In genomic region chr17:75557075-75557851, GRCh38 we compare ENCODE assay signal across 10 cellular contexts. TPM values are rescaled to one million over a fixed set of nuclear protein-coding genes. Genes with fewer than 3 reads are reported as not detected.
DNase-seq lines count a peak whose midpoint lies in the region; ATAC-seq, FAIRE-seq and TF ChIP-seq lines count a peak whose summit lies in the region.
"Had no signal": no experiment of that assay in that cellular context is flagged by ENCODE, and none has a peak within 500 bp of the region (broad histone marks: within the 10 kb centered on the region; RNA-seq: fewer than 3 reads in every experiment).

No MANE protein-coding gene starts in this region.

- WGBS in heart right ventricle, 2 donors: 56 to 66% methylated on average over 15 of the region's 15 CpGs
- 1% methylated on average over 11 of the region's 15 CpGs for WGBS in HepG2 (ENCODE audit: low lambda C conversion rate)
- WGBS in aorta, 2 donors: 30 to 41% methylated on average over 15 of the region's 15 CpGs

- no peaks in the 10 kb centered on the region for H3K9me3 ChIP-seq in heart right ventricle
- H3K9me3 ChIP-seq in HepG2 (ENCODE audit: low read length): no peaks in the 10 kb centered on the region
- no peaks in the 10 kb centered on the region for H3K9me3 ChIP-seq in aorta (ENCODE audit: control insufficient read depth, low read length)

- intact Hi-C loops in heart right ventricle (cut with DNase I) (no loop called here), Right ventricle myocardium inferior (cut with DNase I) (no loop called here), HepG2 (cut with micrococcal nuclease; ENCODE audit: unreplicated experiment) (loop anchor here (1.0 to 2.0 kb wide), 2 partner anchors 8 to 22 kb away; no protein-coding TSS in a partner anchor), aorta (cut with DNase I) (no loop called here)

- no peak overlapping the region for H3K27ac ChIP-seq in heart right ventricle
- H3K27ac ChIP-seq in brain microvascular endothelial cell: no peak overlapping the region
- H3K27ac ChIP-seq in HepG2 (ENCODE audit: extremely low read length, insufficient read depth, low read length): peak overlapping the region; percentile 81
- H3K27ac ChIP-seq in aorta (ENCODE audit: low read depth in 1 of 2, low read length in 2 of 2): no peak overlapping the region

- in situ Hi-C loops in brain microvascular endothelial cell (cut with HindIII; ENCODE audit: low pct_ligation_motif_present, low sequenced_read_pairs) (no loop called here), HepG2 (cut with HindIII; ENCODE audit: extremely low pct_ligation_motif_present, low pct_unique_long_range_greater_than_20kb) (no loop called here)

- peaks cover 3% of the 10 kb centered on the region for H3K79me2 ChIP-seq in HepG2 (ENCODE audit: insufficient read depth, low read length)

- DNase-seq in heart right ventricle (no peak), Right ventricle myocardium inferior (ENCODE audit: missing footprints) (no peak), brain microvascular endothelial cell (peak; percentile 5), HepG2 (ENCODE audit: low spot score) (peak; percentile 98), aorta (no peak), 8988T (no peak), amniotic stem cell (lab: John Stamatoyannopoulos, UW) (no peak)
- DNase-seq: activated naive CD4-positive, alpha-beta T cell treated with Interleukin-2 at 50 U/mL for 16 hours; CD4-positive, CD25-positive, alpha-beta regulatory T cell had no signal

- no peaks in the 10 kb centered on the region for H3K36me3 ChIP-seq in heart right ventricle
- no peaks in the 10 kb centered on the region for H3K36me3 ChIP-seq in brain microvascular endothelial cell (replicated peaks)
- H3K36me3 ChIP-seq in HepG2 (replicated peaks in 1 of 2; ENCODE audit: control insufficient read depth in 1 of 2, insufficient read depth in 2 of 2, low read length in 2 of 2): peaks cover 5 to 6% of the 10 kb centered on the region in 2 experiments; a peak in 2 of 5 replicates
- H3K36me3 ChIP-seq in aorta (ENCODE audit: control insufficient read depth in 1 of 2, insufficient read depth in 2 of 2, low read length in 1 of 2): no peaks in the 10 kb centered on the region

- BruUV-seq in HepG2 (replicated peaks; lab: Mats Ljungman, UMichigan): TSS peak; percentile 71

- H3K27me3 ChIP-seq in heart right ventricle (no peaks in the 10 kb centered on the region), brain microvascular endothelial cell (replicated peaks) (no peaks in the 10 kb centered on the region), HepG2 (ENCODE audit: control insufficient read depth in 1 of 2, insufficient read depth in 2 of 2, low read length in 2 of 2) (no peaks in the 10 kb centered on the region), aorta (ENCODE audit: control insufficient read depth in 1 of 2, insufficient read depth in 2 of 2, low read length in 1 of 2) (no peaks in the 10 kb centered on the region)

- TF ChIP-seq RAD21 in HepG2 (CRISPR knock-in tag; IDR thresholded peaks at IDR 0.05): peak; percentile 62

- peak; percentile 95 for FAIRE-seq in HepG2 (lab: Jason Lieb, UNC)

- H3K4me3 ChIP-seq in heart right ventricle (no peak overlapping the region), brain microvascular endothelial cell (ENCODE audit: low read depth, low read length) (no peak overlapping the region), HepG2 (replicated peaks in 1 of 3; ENCODE audit: insufficient read depth in 1 of 3, low read depth in 2 of 3, low read length in 3 of 3) (peak overlapping the region; percentile 32 to 69 (median 39)), aorta (ENCODE audit: low read length in 2 of 2) (no peak overlapping the region)

- H4K20me1 ChIP-seq in HepG2 (ENCODE audit: insufficient read depth, low read length): no peaks in the 10 kb centered on the region

- H3K4me1 ChIP-seq in heart right ventricle: peaks cover 0 to 16% (median 0%) of the 10 kb centered on the region in 9 donors
- H3K4me1 ChIP-seq in HepG2 (ENCODE audit: insufficient read depth, low read length): peaks cover 90% of the 10 kb centered on the region
- H3K4me1 ChIP-seq in aorta (ENCODE audit: control insufficient read depth in 1 of 2, insufficient read depth in 2 of 2, low read length in 2 of 2): no peaks in the 10 kb centered on the region

- CTCF ChIA-PET in HepG2 (lab: Yijun Ruan, JAX; ENCODE audit: low intra/inter-chr PET ratio, low total read pairs): interaction anchor here (1.7 kb wide), 1 partner anchor 42 kb away, joined by 3 read pairs; the partner anchor contains the start of gene CASKIN2

- H3K9ac ChIP-seq in HepG2 (ENCODE audit: insufficient read depth, low read depth, low read length): peak overlapping the region; percentile 70

- TF ChIP-seq EP300 in HepG2 (IDR thresholded peaks at IDR 0.05; ENCODE audit: low read depth in 2 of 2, low read length in 2 of 2) (peak in 1 of 2 experiments; percentile 80; a peak in 2 of 4 replicates), HepG2 (CRISPR knock-in tag; IDR thresholded peaks at IDR 0.05; ENCODE audit: borderline replicate concordance) (peak; percentile 73; the same call in 1 of the 2 replicates)

- ATAC-seq in heart right ventricle (peak in 6 of 8 donors; percentile 19 to 57 (median 32)), Right ventricle myocardium inferior (no peak), HepG2 (peak; percentile 89), aorta (ENCODE audit: low FRiP score) (peak; percentile 27), HG03139 (IDR thresholded peaks at IDR 0.05; ENCODE audit: unreplicated experiment) (no peak)

- TF ChIP-seq CTCF in heart right ventricle (IDR thresholded peaks at IDR 0.05) (no peak), brain microvascular endothelial cell (IDR thresholded peaks at IDR 0.05; ENCODE audit: low read depth, low read length, missing control alignments) (no peak), HepG2 (CRISPR knock-in tag; IDR thresholded peaks at IDR 0.05) (peak; percentile 50)

- POLR2A ChIA-PET in HepG2 (lab: Yijun Ruan, JAX): interaction anchor here (0.7 to 4.3 kb wide), 21 partner anchors 8 to 295 kb away, joined by 3 to 39 read pairs (median 4); partner anchors contain the start of genes GGA3, LLGL2, MRPS7 and TSEN54

- peak overlapping the region; percentile 80 for H3K4me2 ChIP-seq in HepG2 (ENCODE audit: low read depth, low read length)

- TF ChIP-seq POLR2A in HepG2 (IDR thresholded peaks at IDR 0.05; ENCODE audit: insufficient read depth in 1 of 2, low read depth in 2 of 2, low read length in 2 of 2): peak; percentile 50 to 81; a peak in 3 of 4 replicates

- no peak overlapping the region for H2AFZ ChIP-seq in HepG2 (ENCODE audit: low read length)

RNA-seq across cellular contexts. Expression of gene MYO15B, which starts 30.3 kb away (rescaled TPM):
- 10 to 100 TPM; 27.9 to 62.2 (median 45.8) TPM for total RNA-seq in heart right ventricle
- 100 to 1,000 TPM in 1 of 2 donors, 10 to 100 TPM in 1; 30.8 to 205 TPM for polyA plus RNA-seq in heart right ventricle
- 43.7 TPM for total RNA-seq in Right ventricle myocardium inferior
- 1.9 and 2.8 TPM in 2 replicates for total RNA-seq in HepG2 (2016; rRNA removed; fragmentation: Illumina TruSeq; extraction: Trizol)
- total RNA-seq in HepG2 (2016; cell fraction: cytosol; rRNA removed; fragmentation: Illumina TruSeq; extraction: Trizol; ENCODE audit: low read depth): 0.61 and 0.79 TPM in 2 replicates
- total RNA-seq in HepG2 (2016; cell fraction: insoluble cytoplasmic fraction; rRNA removed; fragmentation: Illumina TruSeq; extraction: Trizol): 1.1 and 2.7 TPM in 2 replicates
- total RNA-seq in HepG2 (2016; cell fraction: membrane; rRNA removed; fragmentation: Illumina TruSeq; extraction: Trizol): 0.83 and 1.2 TPM in 2 replicates
- 3.0 and 3.8 TPM in 2 replicates for total RNA-seq in HepG2 (2016; cell fraction: nucleus; rRNA removed; fragmentation: Illumina TruSeq; extraction: Trizol)
- polyA plus RNA-seq in HepG2 (2011; rRNA removed): 8.1 and 11.2 TPM in 2 replicates
- 1.6 and 2.5 TPM in 2 replicates for polyA plus RNA-seq in HepG2 (2011; cell fraction: cytosol; rRNA removed)
- 122 and 144 TPM in 2 replicates for polyA plus RNA-seq in HepG2 (2011; cell fraction: nucleus; rRNA removed)
- 9.5 and 12.7 TPM in 2 replicates for polyA plus RNA-seq in HepG2 (2012)
- 0.53 and 1.00 TPM in 2 replicates for polyA plus RNA-seq in HepG2 (2016; cell fraction: cytosol; fragmentation: Illumina TruSeq; extraction: Trizol; ENCODE audit: low read depth)
- polyA plus RNA-seq in HepG2 (2016; cell fraction: insoluble cytoplasmic fraction; fragmentation: Illumina TruSeq; extraction: Trizol; ENCODE audit: low read depth): 0.63 and 1.4 TPM in 2 replicates
- polyA plus RNA-seq in HepG2 (2016; cell fraction: membrane; fragmentation: Illumina TruSeq; extraction: Trizol; ENCODE audit: low read depth): 0.49 and 0.86 TPM in 2 replicates
- polyA plus RNA-seq in HepG2 (2016; cell fraction: nucleus; fragmentation: Illumina TruSeq; extraction: Trizol; ENCODE audit: insufficient read depth, low read depth): 12.0 and 13.6 TPM in 2 replicates
- polyA minus RNA-seq in HepG2 (2011; rRNA and poly(A)+ RNA removed; ENCODE audit: low replicate concordance): 7.2 and 13.2 TPM in 2 replicates
- 3.0 and 6.8 TPM in 2 replicates for polyA minus RNA-seq in HepG2 (2011; cell fraction: cytosol; rRNA and poly(A)+ RNA removed)
- 16.5 and 25.7 TPM in 2 replicates for polyA minus RNA-seq in HepG2 (2011; cell fraction: nucleus; rRNA and poly(A)+ RNA removed)
- 100 to 1,000 TPM; 113 to 279 TPM for total RNA-seq in aorta
- polyA plus RNA-seq in aorta: 100 to 1,000 TPM; 125 to 151 TPM

RNA-seq across cellular contexts. Expression of gene LLGL2, which starts 31.8 kb away (rescaled TPM):
- total RNA-seq in heart right ventricle: 1 to 10 TPM; 1.1 to 5.0 (median 2.6) TPM
- polyA plus RNA-seq in heart right ventricle: 10 to 100 TPM in 1 of 2 donors, 1 to 10 TPM in 1; 5.6 to 14.8 TPM
- 4.1 TPM for total RNA-seq in Right ventricle myocardium inferior
- total RNA-seq in HepG2 (2016; rRNA removed; fragmentation: Illumina TruSeq; extraction: Trizol): 53.9 and 86.7 TPM in 2 replicates
- 27.2 and 32.8 TPM in 2 replicates for total RNA-seq in HepG2 (2016; cell fraction: cytosol; rRNA removed; fragmentation: Illumina TruSeq; extraction: Trizol; ENCODE audit: low read depth)
- 51.9 and 87.2 TPM in 2 replicates for total RNA-seq in HepG2 (2016; cell fraction: insoluble cytoplasmic fraction; rRNA removed; fragmentation: Illumina TruSeq; extraction: Trizol)
- 45.8 and 50.7 TPM in 2 replicates for total RNA-seq in HepG2 (2016; cell fraction: membrane; rRNA removed; fragmentation: Illumina TruSeq; extraction: Trizol)
- 72.1 and 85.8 TPM in 2 replicates for total RNA-seq in HepG2 (2016; cell fraction: nucleus; rRNA removed; fragmentation: Illumina TruSeq; extraction: Trizol)
- 83.0 and 109 TPM in 2 replicates for polyA plus RNA-seq in HepG2 (2011; rRNA removed)
- polyA plus RNA-seq in HepG2 (2011; cell fraction: cytosol; rRNA removed): 40.2 and 67.1 TPM in 2 replicates
- 384 and 448 TPM in 2 replicates for polyA plus RNA-seq in HepG2 (2011; cell fraction: nucleus; rRNA removed)
- polyA plus RNA-seq in HepG2 (2012): 33.3 and 59.5 TPM in 2 replicates
- polyA plus RNA-seq in HepG2 (2016; cell fraction: cytosol; fragmentation: Illumina TruSeq; extraction: Trizol; ENCODE audit: low read depth): 23.2 and 28.1 TPM in 2 replicates
- polyA plus RNA-seq in HepG2 (2016; cell fraction: insoluble cytoplasmic fraction; fragmentation: Illumina TruSeq; extraction: Trizol; ENCODE audit: low read depth): 41.6 and 52.9 TPM in 2 replicates
- polyA plus RNA-seq in HepG2 (2016; cell fraction: membrane; fragmentation: Illumina TruSeq; extraction: Trizol; ENCODE audit: low read depth): 32.5 and 33.0 TPM in 2 replicates
- 204 and 230 TPM in 2 replicates for polyA plus RNA-seq in HepG2 (2016; cell fraction: nucleus; fragmentation: Illumina TruSeq; extraction: Trizol; ENCODE audit: insufficient read depth, low read depth)
- 30.9 and 126 TPM in 2 replicates for polyA minus RNA-seq in HepG2 (2011; rRNA and poly(A)+ RNA removed; ENCODE audit: low replicate concordance)
- 30.6 and 31.7 TPM in 2 replicates for polyA minus RNA-seq in HepG2 (2011; cell fraction: cytosol; rRNA and poly(A)+ RNA removed)
- polyA minus RNA-seq in HepG2 (2011; cell fraction: nucleus; rRNA and poly(A)+ RNA removed): 79.4 and 86.0 TPM in 2 replicates
- 10 to 100 TPM in 1 of 2 donors, 1 to 10 TPM in 1; 9.7 to 11.1 TPM for total RNA-seq in aorta
- 10 to 100 TPM; 10.1 to 14.4 TPM for polyA plus RNA-seq in aorta

RNA-seq across cellular contexts. Expression of gene TSEN54, which starts 40.9 kb away (rescaled TPM):
- total RNA-seq in heart right ventricle (1 to 10 TPM; 4.2 to 9.9 (median 6.1) TPM), Right ventricle myocardium inferior (6.1 TPM), HepG2 (2016; rRNA removed; fragmentation: Illumina TruSeq; extraction: Trizol) (43.6 and 62.9 TPM in 2 replicates), aorta (10 to 100 TPM; 10.8 to 14.0 TPM)
- polyA plus RNA-seq in heart right ventricle (10 to 100 TPM; 13.6 to 18.1 TPM), HepG2 (2011; rRNA removed) (63.3 and 64.4 TPM in 2 replicates), aorta (10 to 100 TPM in 1 of 2 donors, 1 to 10 TPM in 1; 8.8 to 27.3 TPM)
- total RNA-seq in HepG2 (2016; cell fraction: cytosol; rRNA removed; fragmentation: Illumina TruSeq; extraction: Trizol; ENCODE audit: low read depth): 20.6 and 23.0 TPM in 2 replicates
- total RNA-seq in HepG2 (2016; cell fraction: insoluble cytoplasmic fraction; rRNA removed; fragmentation: Illumina TruSeq; extraction: Trizol): 44.0 and 64.1 TPM in 2 replicates
- 44.5 and 45.0 TPM in 2 replicates for total RNA-seq in HepG2 (2016; cell fraction: membrane; rRNA removed; fragmentation: Illumina TruSeq; extraction: Trizol)
- total RNA-seq in HepG2 (2016; cell fraction: nucleus; rRNA removed; fragmentation: Illumina TruSeq; extraction: Trizol): 39.9 and 48.4 TPM in 2 replicates
- 36.2 and 47.1 TPM in 2 replicates for polyA plus RNA-seq in HepG2 (2011; cell fraction: cytosol; rRNA removed)
- polyA plus RNA-seq in HepG2 (2011; cell fraction: nucleus; rRNA removed): 87.7 and 89.1 TPM in 2 replicates
- 22.1 and 34.4 TPM in 2 replicates for polyA plus RNA-seq in HepG2 (2012)
- 20.4 and 20.5 TPM in 2 replicates for polyA plus RNA-seq in HepG2 (2016; cell fraction: cytosol; fragmentation: Illumina TruSeq; extraction: Trizol; ENCODE audit: low read depth)
- 37.7 and 50.5 TPM in 2 replicates for polyA plus RNA-seq in HepG2 (2016; cell fraction: insoluble cytoplasmic fraction; fragmentation: Illumina TruSeq; extraction: Trizol; ENCODE audit: low read depth)
- 30.9 and 35.9 TPM in 2 replicates for polyA plus RNA-seq in HepG2 (2016; cell fraction: membrane; fragmentation: Illumina TruSeq; extraction: Trizol; ENCODE audit: low read depth)
- 108 and 110 TPM in 2 replicates for polyA plus RNA-seq in HepG2 (2016; cell fraction: nucleus; fragmentation: Illumina TruSeq; extraction: Trizol; ENCODE audit: insufficient read depth, low read depth)
- 56.0 and 95.0 TPM in 2 replicates for polyA minus RNA-seq in HepG2 (2011; rRNA and poly(A)+ RNA removed; ENCODE audit: low replicate concordance)
- polyA minus RNA-seq in HepG2 (2011; cell fraction: cytosol; rRNA and poly(A)+ RNA removed): 11.3 and 14.0 TPM in 2 replicates
- 13.9 and 15.5 TPM in 2 replicates for polyA minus RNA-seq in HepG2 (2011; cell fraction: nucleus; rRNA and poly(A)+ RNA removed)

RNA-seq across cellular contexts. Expression of gene CASKIN2, which starts 41.9 kb away (rescaled TPM):
- total RNA-seq in heart right ventricle (10 to 100 TPM; 29.0 to 59.2 (median 37.2) TPM), Right ventricle myocardium inferior (39.1 TPM), HepG2 (2016; rRNA removed; fragmentation: Illumina TruSeq; extraction: Trizol) (5.2 and 10.6 TPM in 2 replicates), aorta (10 to 100 TPM; 61.5 to 63.4 TPM)
- polyA plus RNA-seq in heart right ventricle (10 to 100 TPM; 17.6 to 31.2 TPM), HepG2 (2011; rRNA removed) (6.8 and 7.8 TPM in 2 replicates), aorta (1 to 10 TPM; 4.0 to 8.9 TPM)
- total RNA-seq in HepG2 (2016; cell fraction: cytosol; rRNA removed; fragmentation: Illumina TruSeq; extraction: Trizol; ENCODE audit: low read depth): 1.5 and 1.8 TPM in 2 replicates
- total RNA-seq in HepG2 (2016; cell fraction: insoluble cytoplasmic fraction; rRNA removed; fragmentation: Illumina TruSeq; extraction: Trizol): 4.9 and 7.5 TPM in 2 replicates
- 3.4 and 4.1 TPM in 2 replicates for total RNA-seq in HepG2 (2016; cell fraction: membrane; rRNA removed; fragmentation: Illumina TruSeq; extraction: Trizol)
- total RNA-seq in HepG2 (2016; cell fraction: nucleus; rRNA removed; fragmentation: Illumina TruSeq; extraction: Trizol): 6.8 and 8.0 TPM in 2 replicates
- polyA plus RNA-seq in HepG2 (2011; cell fraction: cytosol; rRNA removed): 1.9 and 2.2 TPM in 2 replicates
- 23.6 and 26.5 TPM in 2 replicates for polyA plus RNA-seq in HepG2 (2011; cell fraction: nucleus; rRNA removed)
- 6.2 and 9.6 TPM in 2 replicates for polyA plus RNA-seq in HepG2 (2012)
- 0.61 and 0.68 TPM in 2 replicates for polyA plus RNA-seq in HepG2 (2016; cell fraction: cytosol; fragmentation: Illumina TruSeq; extraction: Trizol; ENCODE audit: low read depth)
- 4.4 and 7.0 TPM in 2 replicates for polyA plus RNA-seq in HepG2 (2016; cell fraction: insoluble cytoplasmic fraction; fragmentation: Illumina TruSeq; extraction: Trizol; ENCODE audit: low read depth)
- polyA plus RNA-seq in HepG2 (2016; cell fraction: membrane; fragmentation: Illumina TruSeq; extraction: Trizol; ENCODE audit: low read depth): 1.6 and 1.8 TPM in 2 replicates
- 16.3 and 16.6 TPM in 2 replicates for polyA plus RNA-seq in HepG2 (2016; cell fraction: nucleus; fragmentation: Illumina TruSeq; extraction: Trizol; ENCODE audit: insufficient read depth, low read depth)
- 11.8 and 14.9 TPM in 2 replicates for polyA minus RNA-seq in HepG2 (2011; rRNA and poly(A)+ RNA removed; ENCODE audit: low replicate concordance)
- polyA minus RNA-seq in HepG2 (2011; cell fraction: cytosol; rRNA and poly(A)+ RNA removed): 4.9 and 5.0 TPM in 2 replicates
- 17.0 and 20.4 TPM in 2 replicates for polyA minus RNA-seq in HepG2 (2011; cell fraction: nucleus; rRNA and poly(A)+ RNA removed)

Comparison
In these comparisons a context has a peak if more than half of its experiments do, and no peak if none do; other contexts are left out.
1. ATAC-seq: peak in heart right ventricle (6 of 8), HepG2 (single experiment) and aorta (single experiment); none in Right ventricle myocardium inferior (single experiment) and HG03139 (single experiment).
2. DNase-seq: peak in brain microvascular endothelial cell (single experiment) and HepG2 (single experiment); none in heart right ventricle (0 of 2), Right ventricle myocardium inferior (single experiment), aorta (0 of 2), 8988T (single experiment) and amniotic stem cell (single experiment).
3. H3K4me3 ChIP-seq: peak in HepG2 (3 of 3); none in heart right ventricle (0 of 10), brain microvascular endothelial cell (single experiment) and aorta (0 of 2).